In genomic region chr3:168165390-168166269, GRCh38 we compare ENCODE assay signal across 9 cellular contexts.
DNase-seq lines count a peak whose midpoint lies in the region; ATAC-seq and TF ChIP-seq lines count a peak whose summit lies in the region.
"Had no signal": no experiment of that assay in that cellular context is flagged by ENCODE, and none has a peak within 500 bp of the region (broad histone marks: within the 10 kb centered on the region; RNA-seq: fewer than 3 reads in every experiment).

No MANE protein-coding gene starts in this region.

- H3K27me3 ChIP-seq in A673 (replicated peaks; ENCODE audit: insufficient read depth, low read depth, low read length, poor library complexity) (no peaks in the 10 kb centered on the region), HAP-1 (ENCODE audit: low read depth) (no peaks in the 10 kb centered on the region), Karpas-422 (ENCODE audit: low read length) (no peaks in the 10 kb centered on the region), Panc1 (ENCODE audit: control insufficient read depth, insufficient read depth, low read length) (no peaks in the 10 kb centered on the region), colonic mucosa (no peaks in the 10 kb centered on the region)

- H2AFZ ChIP-seq in Karpas-422 (ENCODE audit: low read length): peak overlapping the region; percentile 99

- H3K4me3 Mint-ChIP-seq in stimulated activated naive CD8-positive, alpha-beta T cell treated with anti-CD3 and anti-CD28 coated beads, Interleukin-15, amount 100 ng/mL, for 72 hours: no peak overlapping the region

- H3K9me3 ChIP-seq in A673 (ENCODE audit: low read depth, low read length, poor library complexity, severe bottlenecking) (no peaks in the 10 kb centered on the region), HAP-1 (no peaks in the 10 kb centered on the region), Karpas-422 (ENCODE audit: low read length) (no peaks in the 10 kb centered on the region), Panc1 (ENCODE audit: control insufficient read depth, insufficient read depth, low read depth, low read length) (no peaks in the 10 kb centered on the region), colonic mucosa (no peaks in the 10 kb centered on the region)

- no peaks in the 10 kb centered on the region for H3K27me3 Mint-ChIP-seq in stimulated activated naive CD8-positive, alpha-beta T cell treated with anti-CD3 and anti-CD28 coated beads, Interleukin-15, amount 100 ng/mL, for 72 hours
- H3K27me3 Mint-ChIP-seq: T-cell had no signal

- peak; percentile 76 for TF ChIP-seq CTCF in A673 (conservative IDR thresholded peaks at IDR 0.05; ENCODE audit: low read depth, low read length)
- peak; percentile 78 for TF ChIP-seq CTCF in Panc1 (IDR thresholded peaks at IDR 0.05)
- TF ChIP-seq CTCF in colonic mucosa (IDR thresholded peaks at IDR 0.05): peak; percentile 71

- in situ Hi-C loops in HAP-1 (cut with MboI; ENCODE audit: low sequenced_read_pairs) (no loop called here), Panc1 (cut with HindIII; ENCODE audit: low pct_unique_long_range_greater_than_20kb, low sequenced_read_pairs) (no loop called here)

- H3K4me2 ChIP-seq in Karpas-422 (ENCODE audit: low read depth, low read length, poor library complexity, severe bottlenecking): peak overlapping the region; percentile 69

- no peak overlapping the region for H3K4me3 ChIP-seq in A673 (ENCODE audit: low read depth, low read length, poor library complexity, severe bottlenecking)
- no peak overlapping the region for H3K4me3 ChIP-seq in HAP-1
- H3K4me3 ChIP-seq in Karpas-422 (ENCODE audit: low read length): peak overlapping the region; percentile 50; the same call in 1 of the 2 replicates
- H3K4me3 ChIP-seq in Panc1 (ENCODE audit: low read depth in 2 of 2, low read length in 2 of 2): peak overlapping the region in 1 of 2 experiments; percentile 10; a peak in 1 of 4 replicates
- no peak overlapping the region for H3K4me3 ChIP-seq in colonic mucosa

- CTCF ChIA-PET in A673 (lab: Charles Lee): interaction anchor here (0.7 to 0.9 kb wide), 2 partner anchors 31 to 70 kb away, joined by 3 read pairs; no protein-coding TSS in a partner anchor
- CTCF ChIA-PET in Panc1 (lab: Charles Lee): interaction anchor here (0.5 to 1.2 kb wide), 7 partner anchors 113 to 1466 kb away, joined by 3 to 13 read pairs (median 4); no protein-coding TSS in a partner anchor

- POLR2A ChIA-PET in A673 (lab: Charles Lee; ENCODE audit: low non-redundant PET): no interaction called here
- POLR2A ChIA-PET in Panc1 (lab: Charles Lee): no interaction called here

- H3K27ac ChIP-seq in A673 (ENCODE audit: low read depth, low read length, poor library complexity, severe bottlenecking) (no peak overlapping the region), Karpas-422 (ENCODE audit: low read length) (no peak overlapping the region), Panc1 (ENCODE audit: low read length) (no peak overlapping the region), colonic mucosa (no peak overlapping the region)

- no TSS peak for BruUV-seq in A673 (replicated peaks; lab: Mats Ljungman, UMichigan)
- no TSS peak for BruUV-seq in Panc1 (replicated peaks; lab: Mats Ljungman, UMichigan)

- no peaks in the 10 kb centered on the region for H3K4me1 Mint-ChIP-seq in stimulated activated naive CD8-positive, alpha-beta T cell treated with anti-CD3 and anti-CD28 coated beads, Interleukin-15, amount 100 ng/mL, for 72 hours

- H4K20me1 ChIP-seq in Karpas-422 (ENCODE audit: insufficient read depth, low read depth, low read length): no peaks in the 10 kb centered on the region

- no peaks in the 10 kb centered on the region for H3K36me3 ChIP-seq in A673 (ENCODE audit: insufficient read depth, low read length, poor library complexity, severe bottlenecking)
- no peaks in the 10 kb centered on the region for H3K36me3 ChIP-seq in HAP-1 (replicated peaks)
- no peaks in the 10 kb centered on the region for H3K36me3 ChIP-seq in Karpas-422 (ENCODE audit: insufficient read depth, low read length)
- H3K36me3 ChIP-seq in Panc1 (ENCODE audit: control insufficient read depth, insufficient read depth, low read length): no peaks in the 10 kb centered on the region
- H3K36me3 ChIP-seq in colonic mucosa: no peaks in the 10 kb centered on the region

- H3K4me1 ChIP-seq in A673 (ENCODE audit: insufficient read depth, low read length, poor library complexity, severe bottlenecking) (no peaks in the 10 kb centered on the region), HAP-1 (no peaks in the 10 kb centered on the region; the same call in 1 of the 2 replicates), Karpas-422 (ENCODE audit: low read length) (peaks cover 4% of the 10 kb centered on the region; the same call in 1 of the 2 replicates), Panc1 (ENCODE audit: control insufficient read depth, insufficient read depth, low read length) (no peaks in the 10 kb centered on the region), colonic mucosa (no peaks in the 10 kb centered on the region)

- H3K9ac ChIP-seq in Karpas-422 (ENCODE audit: low read length) (peak overlapping the region; percentile 55), colonic mucosa (ENCODE audit: low read depth in 2 of 2, low read length in 2 of 2) (peak overlapping the region; percentile 39 to 51)

- no peaks in the 10 kb centered on the region for H3K9me2 ChIP-seq in Karpas-422 (replicated peaks; ENCODE audit: insufficient read depth, low read length)

- intact Hi-C loops in A673 (cut with micrococcal nuclease; ENCODE audit: unreplicated experiment): loop anchor here (1.0 to 2.0 kb wide), 2 partner anchors 118 to 237 kb away; no protein-coding TSS in a partner anchor
- intact Hi-C loops in Panc1 (cut with micrococcal nuclease; ENCODE audit: unreplicated experiment): loop anchor here (1.0 kb wide), 2 partner anchors 70 to 118 kb away; partner anchors contain the start of gene GOLIM4
- intact Hi-C loops in colonic mucosa (cut with DNase I): loop anchor here (2.0 kb wide), 1 partner anchor 119 kb away; no protein-coding TSS in a partner anchor

- no peak overlapping the region for H3K27ac Mint-ChIP-seq in stimulated activated naive CD8-positive, alpha-beta T cell treated with anti-CD3 and anti-CD28 coated beads, Interleukin-15, amount 100 ng/mL, for 72 hours
- H3K27ac Mint-ChIP-seq: T-cell had no signal

- DNase-seq in A673 (ENCODE audit: low spot score) (peak; percentile 72), GM03348 (ENCODE audit: low spot score) (peak; percentile 77), HAP-1 (ENCODE audit: low spot score in 2 of 2) (peak; percentile 74 to 76), Karpas-422 (peak; percentile 81), Panc1 (ENCODE audit: low read depth, low spot score) (peak; percentile 59), colonic mucosa (peak; percentile 81), left lobe of liver (ENCODE audit: low spot score) (peak; percentile 52)
- DNase-seq in stimulated activated naive CD8-positive, alpha-beta T cell treated with anti-CD3 and anti-CD28 coated beads, Interleukin-15, amount 100 ng/mL, for 72 hours: peak; percentile 18 to 19

- H3K79me2 ChIP-seq in Karpas-422 (ENCODE audit: low read length): no peaks in the 10 kb centered on the region

- no peaks in the 10 kb centered on the region for H3K9me3 Mint-ChIP-seq in stimulated activated naive CD8-positive, alpha-beta T cell treated with anti-CD3 and anti-CD28 coated beads, Interleukin-15, amount 100 ng/mL, for 72 hours
- H3K9me3 Mint-ChIP-seq: T-cell had no signal

- ATAC-seq in Panc1 (peak; percentile 92), left lobe of liver (peak; percentile 100)
- ATAC-seq in stimulated activated naive CD8-positive, alpha-beta T cell treated with anti-CD3 and anti-CD28 coated beads, Interleukin-15, amount 100 ng/mL, for 72 hours: peak; percentile 55
- ATAC-seq: T-cell had no signal

Comparison
In these comparisons a context has a peak if more than half of its experiments do, and no peak if none do; other contexts are left out.
1. DNase-seq: peak in every context shown above with its lines; median percentile 81 in Karpas-422; 81 in colonic mucosa; 77 in GM03348; 75 in HAP-1; 72 in A673; 59 in Panc1; 52 in left lobe of liver; 18 in stimulated activated naive CD8-positive, alpha-beta T cell treated with anti-CD3 and anti-CD28 coated beads, Interleukin-15, amount 100 ng/mL, for 72 hours.